In genomic region chr9:96021616-96022444, GRCh38 we compare ENCODE assay signal across 8 cellular contexts.
A peak's percentile ranks its signal among the peaks of the same experiment; 100 is the strongest.
DNase-seq lines count a peak whose midpoint lies in the region; ATAC-seq and TF ChIP-seq lines count a peak whose summit lies in the region.

No MANE protein-coding gene starts in this region.

- H3K9me3 ChIP-seq in ascending aorta = no peaks in the 10 kb centered on the region
- no peaks in the 10 kb centered on the region for H3K9me3 ChIP-seq in iPS-18a (ENCODE audit: control insufficient read depth, low read depth, low read length)
- H3K9me3 ChIP-seq in skeletal muscle satellite cell (replicated peaks; ENCODE audit: low read length) = no peaks in the 10 kb centered on the region

- TF ChIP-seq CTCF in ascending aorta (IDR thresholded peaks at IDR 0.05) = no peak

- H3K4me1 Mint-ChIP-seq in T-helper 1 cell treated with Interleukin-12 subunit alpha and Interleukin-12 subunit beta and Interleukin-4 antibody, amounts not matched to agents 30 μg/mL and 1 μg/mL, for 36 hours (ENCODE audit: low read depth) = peaks cover 54% of the 10 kb centered on the region

- H3K36me3 ChIP-seq in ascending aorta (peaks cover 0 to 4% of the 10 kb centered on the region in 2 donors), iPS-18a (ENCODE audit: control insufficient read depth, low read depth, low read length) (peaks cover 2% of the 10 kb centered on the region), skeletal muscle satellite cell (ENCODE audit: insufficient read depth, low read length) (no peaks in the 10 kb centered on the region)

- H3K27me3 ChIP-seq in ascending aorta (peaks cover 7% of the 10 kb centered on the region), iPS-18a (ENCODE audit: control insufficient read depth, insufficient read depth, low read length) (peaks cover 82% of the 10 kb centered on the region), skeletal muscle satellite cell (ENCODE audit: control insufficient read depth, insufficient read depth, low read length) (peaks cover 55% of the 10 kb centered on the region)

- no peak overlapping the region for H3K9ac ChIP-seq in iPS-18a (ENCODE audit: low read length)
- H3K9ac ChIP-seq in skeletal muscle satellite cell (ENCODE audit: low read depth, low read length) = peak overlapping the region; percentile 69

- ATAC-seq in HG02588 (IDR thresholded peaks at IDR 0.05; ENCODE audit: unreplicated experiment) = no peak

- H3K4me1 ChIP-seq in ascending aorta = peaks cover 0 to 18% of the 10 kb centered on the region in 2 donors
- H3K4me1 ChIP-seq in iPS-18a (ENCODE audit: control insufficient read depth, low read depth, low read length) = peaks cover 8% of the 10 kb centered on the region
- H3K4me1 ChIP-seq in skeletal muscle satellite cell (ENCODE audit: control insufficient read depth, insufficient read depth, low read length) = peaks cover 5% of the 10 kb centered on the region

- no peaks in the 10 kb centered on the region for H3K9me3 Mint-ChIP-seq in T-helper 1 cell treated with Interleukin-12 subunit alpha and Interleukin-12 subunit beta and Interleukin-4 antibody, amounts not matched to agents 30 μg/mL and 1 μg/mL, for 36 hours

- H3K27me3 Mint-ChIP-seq in T-helper 1 cell treated with Interleukin-12 subunit alpha and Interleukin-12 subunit beta and Interleukin-4 antibody, amounts not matched to agents 30 μg/mL and 1 μg/mL, for 36 hours (ENCODE audit: low read depth) = peaks cover 17% of the 10 kb centered on the region

- H3K4me3 Mint-ChIP-seq in T-helper 1 cell treated with Interleukin-12 subunit alpha and Interleukin-12 subunit beta and Interleukin-4 antibody, amounts not matched to agents 30 μg/mL and 1 μg/mL, for 36 hours = peak overlapping the region; percentile 77

- peak overlapping the region; percentile 69 to 71 for H3K4me3 ChIP-seq in ascending aorta
- peak overlapping the region; percentile 61 for H3K4me3 ChIP-seq in iPS-18a (ENCODE audit: low read length)
- H3K4me3 ChIP-seq in skeletal muscle satellite cell (ENCODE audit: low read length) = peak overlapping the region; percentile 74

- DNase-seq in T-helper 1 cell = no peak
- DNase-seq in ascending aorta (ENCODE audit: low spot score in 2 of 2) = no peak
- DNase-seq in Kasumi-1 (lab: John Stamatoyannopoulos, UW) = no peak
- DNase-seq in activated gamma-delta T cell (lab: John Stamatoyannopoulos, UW) = no peak

- H3K4me2 ChIP-seq in skeletal muscle satellite cell (ENCODE audit: low read length) = peak overlapping the region; percentile 88

- peaks cover 21% of the 10 kb centered on the region for H3K36me3 Mint-ChIP-seq in T-helper 1 cell treated with Interleukin-12 subunit alpha and Interleukin-12 subunit beta and Interleukin-4 antibody, amounts not matched to agents 30 μg/mL and 1 μg/mL, for 36 hours (ENCODE audit: low read depth)

- intact Hi-C loops in ascending aorta (cut with DNase I) = loop anchor here (5.0 kb wide), 1 partner anchor 145 kb away; the partner anchor contains the start of gene ERCC6L2

- H3K27ac Mint-ChIP-seq in T-helper 1 cell treated with Interleukin-12 subunit alpha and Interleukin-12 subunit beta and Interleukin-4 antibody, amounts not matched to agents 30 μg/mL and 1 μg/mL, for 36 hours = peak overlapping the region; percentile 92

- H3K27ac ChIP-seq in ascending aorta (peak overlapping the region in 1 of 2 donors; percentile 35), iPS-18a (ENCODE audit: low read length) (no peak overlapping the region)
